In the genomic region with DNA sequence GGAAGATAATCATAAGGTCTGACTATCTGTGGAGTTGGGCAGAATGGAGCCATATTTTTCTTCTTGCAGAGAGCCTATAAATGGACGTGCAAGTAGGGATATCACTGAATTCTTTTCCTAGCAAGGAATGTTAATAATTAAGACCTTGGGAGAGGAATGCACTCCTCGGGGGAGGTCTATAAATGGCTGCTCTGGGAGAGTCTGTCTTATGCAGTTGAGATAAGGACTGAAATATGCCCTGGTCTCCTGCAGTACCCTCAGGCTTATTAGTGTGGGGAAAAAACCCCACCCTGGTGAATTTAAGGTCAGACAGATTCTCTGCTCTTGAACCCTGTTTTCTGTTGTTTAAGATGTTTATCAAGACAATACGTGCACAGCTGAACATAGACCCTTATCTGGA, we compare ENCODE assay signal across 6 cellular contexts. TPM values are rescaled to one million over a fixed set of nuclear protein-coding genes. Genes with fewer than 3 reads are reported as not detected.
"Had no signal": no experiment of that assay in that cellular context is flagged by ENCODE, and none has a peak within 500 bp of the region (broad histone marks: within the 10 kb centered on the region; RNA-seq: fewer than 3 reads in every experiment).

No MANE protein-coding gene starts in this region.

RNA-seq across cellular contexts. Expression of a gene that starts 17.9 kb away (rescaled TPM):
- total RNA-seq: GM23248, H7, HFFc6, HT1080, IMR-90 had no signal
- polyA plus RNA-seq: GM23248 had no signal

RNA-seq across cellular contexts. Expression of a gene that starts 50.5 kb away (rescaled TPM):
- total RNA-seq: GM23248, H4, HT1080, IMR-90 had no signal
- polyA plus RNA-seq: GM23248, IMR-90 had no signal
